26 cellular contexts compared by ENCODE assay signal in the genomic region with DNA sequence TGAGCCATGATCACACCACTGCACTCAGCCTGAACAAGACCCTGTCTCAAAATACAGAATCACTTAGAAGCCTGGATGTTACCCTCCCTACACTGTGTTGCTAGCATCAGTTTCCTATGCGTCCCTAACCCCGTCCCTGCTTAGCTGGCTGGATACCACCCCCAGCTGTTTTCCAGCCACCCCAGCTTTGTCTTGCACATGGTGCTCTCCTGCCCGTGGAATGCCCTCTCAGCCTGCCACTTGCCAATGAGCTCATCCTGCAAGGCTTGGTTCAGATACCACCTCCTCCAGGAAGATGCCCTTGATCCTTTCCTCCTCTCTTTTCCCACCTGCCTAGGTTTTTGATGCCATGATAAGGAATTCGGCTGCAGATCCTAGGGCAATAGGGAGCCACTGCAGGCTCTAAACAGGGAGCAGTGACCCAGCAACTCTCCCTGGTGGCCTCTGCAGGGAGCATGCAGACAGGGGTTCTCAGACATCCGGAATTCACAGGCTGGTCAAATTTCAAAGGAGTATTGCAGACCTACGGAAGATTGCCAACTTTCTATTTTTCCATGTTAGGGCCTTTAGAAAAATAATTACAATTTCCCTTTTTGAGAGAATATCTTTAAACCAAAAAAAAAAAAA. TPM values are rescaled to one million over a fixed set of nuclear protein-coding genes. Genes with fewer than 3 reads are reported as not detected.
DNase-seq lines count a peak whose midpoint lies in the region; ATAC-seq and TF ChIP-seq lines count a peak whose summit lies in the region.
"Had no signal": no experiment of that assay in that cellular context is flagged by ENCODE, and none has a peak within 500 bp of the region (broad histone marks: within the 10 kb centered on the region; RNA-seq: fewer than 3 reads in every experiment).

No MANE protein-coding gene starts in this region.

- peaks cover 39% of the 10 kb centered on the region for H3K27me3 Mint-ChIP-seq in Calu3 (ENCODE audit: unreplicated experiment)

- in situ Hi-C loops in G401 (cut with HindIII; ENCODE audit: low sequenced_read_pairs), result no loop called here

- peaks cover 12% of the 10 kb centered on the region for H3K4me1 Mint-ChIP-seq in Calu3 (ENCODE audit: low read depth, unreplicated experiment)

- no peak overlapping the region for H3K4me3 Mint-ChIP-seq in Calu3 (ENCODE audit: low read depth, unreplicated experiment)
- H3K4me3 Mint-ChIP-seq: activated B cell treated with CpG ODN at 0.5 μM for 24 hours; CD8-positive, alpha-beta T cell; dendritic cell treated with granulocyte-macrophage colony-stimulating factor and Interleukin-4, amounts not matched to agents 40 ng/mL and 50 ng/mL, for 4 days; neural progenitor cell; stimulated activated memory B cell treated with anti-CD40 and anti-IgM and Interleukin-4, amounts not matched to agents 10 μg/mL and 1 μg/mL and 100 μg/mL, for 72 hours had no signal

- peaks cover 0 to 18% (median 3%) of the 10 kb centered on the region in 4 donors for H3K4me1 ChIP-seq in Peyer's patch
- peaks cover 0 to 7% of the 10 kb centered on the region in 2 donors for H3K4me1 ChIP-seq in ascending aorta
- no peaks in the 10 kb centered on the region for H3K4me1 ChIP-seq in A673 (ENCODE audit: insufficient read depth, low read length, poor library complexity, severe bottlenecking)

- H3K27ac Mint-ChIP-seq in Calu3 (ENCODE audit: unreplicated experiment), result no peak overlapping the region
- H3K27ac Mint-ChIP-seq: activated B cell treated with CpG ODN at 0.5 μM for 24 hours; CD8-positive, alpha-beta T cell; dendritic cell treated with granulocyte-macrophage colony-stimulating factor and Interleukin-4, amounts not matched to agents 40 ng/mL and 50 ng/mL, for 4 days; stimulated activated memory B cell treated with anti-CD40 and anti-IgM and Interleukin-4, amounts not matched to agents 10 μg/mL and 1 μg/mL and 100 μg/mL, for 72 hours had no signal

- H3K9me3 ChIP-seq in Peyer's patch (no peaks in the 10 kb centered on the region), ascending aorta (no peaks in the 10 kb centered on the region), A673 (ENCODE audit: low read depth, low read length, poor library complexity, severe bottlenecking) (no peaks in the 10 kb centered on the region)

- H3K9me3 Mint-ChIP-seq in Calu3 (ENCODE audit: low read depth, unreplicated experiment), result no peaks in the 10 kb centered on the region
- H3K9me3 Mint-ChIP-seq: activated B cell treated with CpG ODN at 0.5 μM for 24 hours; CD8-positive, alpha-beta T cell; dendritic cell treated with granulocyte-macrophage colony-stimulating factor and Interleukin-4, amounts not matched to agents 40 ng/mL and 50 ng/mL, for 4 days; stimulated activated memory B cell treated with anti-CD40 and anti-IgM and Interleukin-4, amounts not matched to agents 10 μg/mL and 1 μg/mL and 100 μg/mL, for 72 hours had no signal

- POLR2A ChIA-PET in A673 (lab: Charles Lee; ENCODE audit: low non-redundant PET), result no interaction called here

- H3K27me3 ChIP-seq in Peyer's patch (no peaks in the 10 kb centered on the region), ascending aorta (no peaks in the 10 kb centered on the region), A673 (replicated peaks; ENCODE audit: insufficient read depth, low read depth, low read length, poor library complexity) (peaks cover 22% of the 10 kb centered on the region)

- H3K4me3 ChIP-seq in Peyer's patch, result no peak overlapping the region
- H3K4me3 ChIP-seq in ascending aorta, result no peak overlapping the region
- H3K4me3 ChIP-seq in A673 (ENCODE audit: low read depth, low read length, poor library complexity, severe bottlenecking), result no peak overlapping the region
- H3K4me3 ChIP-seq: GM23248, neural progenitor cell had no signal

- no peak for TF ChIP-seq POLR2A in Peyer's patch (IDR thresholded peaks at IDR 0.05)

- H3K27ac ChIP-seq in Peyer's patch (no peak overlapping the region), ascending aorta (no peak overlapping the region), A673 (ENCODE audit: low read depth, low read length, poor library complexity, severe bottlenecking) (no peak overlapping the region)
- H3K27ac ChIP-seq: GM23248, neural progenitor cell had no signal

- BruUV-seq in Calu3 (replicated peaks; lab: Mats Ljungman, UMichigan), result no TSS peak
- BruUV-seq in A673 (replicated peaks; lab: Mats Ljungman, UMichigan), result no TSS peak

- ATAC-seq in left ventricle myocardium superior, result no peak
- ATAC-seq in sciatic nerve, result no peak
- ATAC-seq: CD8-positive, alpha-beta T cell; stimulated activated memory B cell treated with anti-CD40 and anti-IgM and Interleukin-4, amounts not matched to agents 10 μg/mL and 1 μg/mL and 100 μg/mL, for 72 hours had no signal

- DNase-seq in Peyer's patch (peak in 2 of 3 donors; percentile 19 to 34), ascending aorta (ENCODE audit: low spot score in 2 of 2) (peak; percentile 4 to 33), left ventricle myocardium superior (peak; percentile 16), sciatic nerve (ENCODE audit: low spot score) (peak; percentile 45), Calu3 (no peak), A673 (ENCODE audit: low spot score) (no peak), G401 (ENCODE audit: low spot score) (no peak)
- DNase-seq: activated B cell treated with CpG ODN at 0.5 μM for 24 hours; activated CD4-positive, alpha-beta T cell treated with anti-CD3 and anti-CD28 coated beads, Interleukin-2, amount 50 U/mL, for 48 hours; amniotic stem cell; CD8-positive, alpha-beta T cell; DMS153; GM23248; mammary epithelial cell; MM.1S; NCI-H1417 treated with DMSO at 0.1 percent for 48 hours; NCI-H2081 treated with DMSO at 0.1 percent for 48 hours; NCI-H446 treated with DMSO at 0.1 percent for 48 hours; SHP77; stimulated activated CD4-positive, alpha-beta T cell treated with anti-CD3 and anti-CD28 coated beads, Interleukin-4, amount 100 ng/mL, for 1 hour; T1000 had no signal

- TF ChIP-seq CTCF in Peyer's patch (IDR thresholded peaks at IDR 0.05) (no peak), ascending aorta (IDR thresholded peaks at IDR 0.05) (no peak), Calu3 (IDR thresholded peaks at IDR 0.05; ENCODE audit: unreplicated experiment) (no peak), A673 (conservative IDR thresholded peaks at IDR 0.05; ENCODE audit: low read depth, low read length) (no peak)

- intact Hi-C loops in ascending aorta (cut with DNase I), result no loop called here
- intact Hi-C loops in left ventricle myocardium superior (cut with micrococcal nuclease), result no loop called here
- intact Hi-C loops in sciatic nerve (cut with DNase I), result no loop called here
- intact Hi-C loops in Calu3 (cut with micrococcal nuclease; ENCODE audit: unreplicated experiment), result no loop called here
- intact Hi-C loops in A673 (cut with micrococcal nuclease; ENCODE audit: unreplicated experiment), result no loop called here

- H3K36me3 Mint-ChIP-seq in Calu3 (ENCODE audit: insufficient read depth, unreplicated experiment), result peaks cover 6% of the 10 kb centered on the region
- H3K36me3 Mint-ChIP-seq: CD8-positive, alpha-beta T cell; neural progenitor cell; stimulated activated memory B cell treated with anti-CD40 and anti-IgM and Interleukin-4, amounts not matched to agents 10 μg/mL and 1 μg/mL and 100 μg/mL, for 72 hours had no signal

- H3K36me3 ChIP-seq in Peyer's patch, result no peaks in the 10 kb centered on the region
- no peaks in the 10 kb centered on the region for H3K36me3 ChIP-seq in ascending aorta
- H3K36me3 ChIP-seq in A673 (ENCODE audit: insufficient read depth, low read length, poor library complexity, severe bottlenecking), result no peaks in the 10 kb centered on the region
- H3K36me3 ChIP-seq: neural progenitor cell had no signal

- CTCF ChIA-PET in Calu3 (lab: Charles Lee) (no interaction called here), A673 (lab: Charles Lee) (interaction anchor here (0.6 to 0.7 kb wide), 2 partner anchors 23 to 252 kb away, joined by 3 read pairs; no protein-coding TSS in a partner anchor)

RNA-seq across cellular contexts. Expression of a gene that starts 52.7 kb away (rescaled TPM):
- total RNA-seq in Peyer's patch, result not detected
- not detected for total RNA-seq in ascending aorta
- not detected for total RNA-seq in left ventricle myocardium superior
- total RNA-seq in sciatic nerve, result not detected
- 97.0 and 100.0 TPM in 2 replicates for total RNA-seq in Calu3 (2022)
- not detected in 2 replicates for total RNA-seq in A673 (2021)
- total RNA-seq in G401 (2014; rRNA removed; shearing (Covaris generic)), result not detected in 2 replicates
- total RNA-seq: activated B cell treated with CpG ODN at 0.5 μM for 24 hours; CD8-positive, alpha-beta T cell; endothelial cell of umbilical vein; GM23248; OCI-LY7 had no signal

Comparison
In these comparisons a context has a peak if more than half of its experiments do, and no peak if none do; other contexts are left out.
1. DNase-seq: peak in Peyer's patch (2 of 3), ascending aorta (2 of 2), left ventricle myocardium superior (single experiment) and sciatic nerve (single experiment); none in Calu3 (single experiment), A673 (single experiment) and G401 (single experiment).
2. RNA of a gene that starts 52.7 kb away (total RNA-seq): 97.0 to 100.0 TPM in Calu3; not detected in Peyer's patch, not detected in ascending aorta (single experiment), not detected in left ventricle myocardium superior (single experiment), not detected in sciatic nerve (single experiment), not detected in A673 and not detected in G401; every median in the first group is over 10 times any median in the second.